ENCODE assay signal across 1 cellular context in the genomic region with DNA sequence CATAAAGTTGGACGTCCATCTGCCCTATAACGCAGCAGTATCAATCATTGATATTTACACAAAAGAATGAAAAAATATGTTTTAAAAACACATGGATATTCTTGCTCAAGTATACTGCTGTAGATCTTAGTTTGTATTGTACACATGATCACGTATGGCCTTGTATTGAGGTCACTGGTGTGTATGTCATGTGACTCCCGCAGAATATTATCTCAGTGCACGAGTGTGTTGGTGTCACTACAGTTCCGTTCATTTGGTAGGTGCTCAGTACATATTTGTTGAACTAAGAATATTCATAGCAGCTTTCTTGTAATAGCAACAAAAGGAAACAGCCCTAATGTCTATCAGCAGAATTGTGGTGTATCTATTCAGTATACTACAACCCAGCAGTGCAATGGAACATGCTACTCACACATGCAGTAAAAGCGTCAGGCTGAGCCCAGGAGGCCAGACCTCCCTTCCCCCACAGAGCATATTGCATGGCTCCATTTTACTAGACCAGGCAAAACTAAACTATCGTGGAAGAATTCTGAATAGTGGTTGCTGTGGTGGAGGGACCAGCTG.
TF ChIP-seq lines count a peak whose summit lies in the region.

No MANE protein-coding gene starts in this region.

TF ChIP-seq in K562, 482 proteins besides CTCF, POLR2A, EP300 and RAD21 (continued from another document):
- TF ChIP-seq TFE3 (CRISPR knock-in tag; IDR thresholded peaks at IDR 0.05) = peak; percentile 73
